14 cellular contexts compared by ENCODE assay signal in genomic region chr15:38650936-38651327, GRCh38.
DNase-seq lines count a peak whose midpoint lies in the region; ATAC-seq and FAIRE-seq lines count a peak whose summit lies in the region.
"Had no signal": no experiment of that assay in that cellular context is flagged by ENCODE, and none has a peak within 500 bp of the region (broad histone marks: within the 10 kb centered on the region; RNA-seq: fewer than 3 reads in every experiment).

No MANE protein-coding gene starts in this region.

- peak overlapping the region; percentile 72 for H3K4me3 Mint-ChIP-seq in activated CD8-positive, alpha-beta memory T cell treated with anti-CD3 and anti-CD28 coated beads, Interleukin-2, amount 10 ng/mL, durations not matched to agents 7 days and 5 days
- peak overlapping the region; percentile 61 for H3K4me3 Mint-ChIP-seq in activated naive CD8-positive, alpha-beta T cell treated with anti-CD3 and anti-CD28 coated beads for 36 hours

- H3K27ac Mint-ChIP-seq in activated CD8-positive, alpha-beta memory T cell treated with anti-CD3 and anti-CD28 coated beads, Interleukin-2, amount 10 ng/mL, durations not matched to agents 7 days and 5 days = peak overlapping the region; percentile 95
- peak overlapping the region; percentile 86 for H3K27ac Mint-ChIP-seq in activated naive CD8-positive, alpha-beta T cell treated with anti-CD3 and anti-CD28 coated beads for 36 hours

- ATAC-seq in activated CD8-positive, alpha-beta memory T cell treated with anti-CD3 and anti-CD28 coated beads, Interleukin-2, amount 10 ng/mL, durations not matched to agents 7 days and 5 days = no peak

- FAIRE-seq in HTR-8/SVneo (lab: Jason Lieb, UNC) = no peak
- FAIRE-seq: H54 had no signal

- DNase-seq in activated CD8-positive, alpha-beta memory T cell treated with anti-CD3 and anti-CD28 coated beads, Interleukin-2, amount 10 ng/mL, durations not matched to agents 7 days and 5 days = no peak
- DNase-seq in activated CD8-positive, alpha-beta memory T cell treated with anti-CD3 and anti-CD28 coated beads, Interleukin-2, amount 50 U/mL, for 4 hours = no peak
- DNase-seq in NAMALWA (ENCODE audit: low spot score) (peak; percentile 69), CD1c-positive myeloid dendritic cell (ENCODE audit: extremely low spot score) (no peak), globus pallidus (ENCODE audit: low spot score) (no peak), HTR-8/SVneo (ENCODE audit: insufficient read length, low spot score) (no peak)
- DNase-seq in activated naive CD8-positive, alpha-beta T cell treated with anti-CD3 and anti-CD28 coated beads for 36 hours = no peak
- DNase-seq: NCI-H1092, NCI-H345, posterior cingulate gyrus, SHP77, uterus had no signal

- H3K27me3 Mint-ChIP-seq in activated CD8-positive, alpha-beta memory T cell treated with anti-CD3 and anti-CD28 coated beads, Interleukin-2, amount 10 ng/mL, durations not matched to agents 7 days and 5 days = no peaks in the 10 kb centered on the region
- H3K27me3 Mint-ChIP-seq in activated naive CD8-positive, alpha-beta T cell treated with anti-CD3 and anti-CD28 coated beads for 36 hours = no peaks in the 10 kb centered on the region

- H3K27ac ChIP-seq in skin epidermis = peak overlapping the region in 13 of 21 experiments; percentile 23 to 95 (median 72)
- H3K27ac ChIP-seq: uterus had no signal

- H3K9me3 Mint-ChIP-seq in activated CD8-positive, alpha-beta memory T cell treated with anti-CD3 and anti-CD28 coated beads, Interleukin-2, amount 10 ng/mL, durations not matched to agents 7 days and 5 days (ENCODE audit: low read depth) = peaks cover 2% of the 10 kb centered on the region
- peaks cover 10% of the 10 kb centered on the region for H3K9me3 Mint-ChIP-seq in activated naive CD8-positive, alpha-beta T cell treated with anti-CD3 and anti-CD28 coated beads for 36 hours

- H3K4me1 Mint-ChIP-seq in activated CD8-positive, alpha-beta memory T cell treated with anti-CD3 and anti-CD28 coated beads, Interleukin-2, amount 10 ng/mL, durations not matched to agents 7 days and 5 days = peaks cover 71% of the 10 kb centered on the region
- peaks cover 77% of the 10 kb centered on the region for H3K4me1 Mint-ChIP-seq in activated naive CD8-positive, alpha-beta T cell treated with anti-CD3 and anti-CD28 coated beads for 36 hours

- H3K4me3 ChIP-seq in skin epidermis = no peak overlapping the region
- H3K4me3 ChIP-seq: uterus had no signal

- CTCF ChIA-PET in activated CD8-positive, alpha-beta memory T cell treated with anti-CD3 and anti-CD28 coated beads, Interleukin-2, amount 10 ng/mL, durations not matched to agents 7 days and 5 days (lab: Charles Lee) = interaction anchor here (1.6 to 15.7 kb wide), 11 partner anchors 9 to 87 kb away, joined by 4 to 178 read pairs (median 18); partner anchors contain the start of gene RASGRP1

- peaks cover 17% of the 10 kb centered on the region for H3K36me3 Mint-ChIP-seq in activated CD8-positive, alpha-beta memory T cell treated with anti-CD3 and anti-CD28 coated beads, Interleukin-2, amount 10 ng/mL, durations not matched to agents 7 days and 5 days
- peaks cover 10% of the 10 kb centered on the region for H3K36me3 Mint-ChIP-seq in activated naive CD8-positive, alpha-beta T cell treated with anti-CD3 and anti-CD28 coated beads for 36 hours
